26 cellular contexts compared by ENCODE assay signal in genomic region chr4:186758929-186759682, GRCh38. TPM values are rescaled to one million over a fixed set of nuclear protein-coding genes. Genes with fewer than 3 reads are reported as not detected.
DNase-seq lines count a peak whose midpoint lies in the region; ATAC-seq, FAIRE-seq and TF ChIP-seq lines count a peak whose summit lies in the region.
"Had no signal": no experiment of that assay in that cellular context is flagged by ENCODE, and none has a peak within 500 bp of the region (broad histone marks: within the 10 kb centered on the region; RNA-seq: fewer than 3 reads in every experiment).

No MANE protein-coding gene starts in this region.

- no peak for TF ChIP-seq CTCF in K562 (IDR thresholded peaks at IDR 0.05 in 2 of 3, conservative IDR thresholded peaks at IDR 0.05 in 1 of 3; ENCODE audit: insufficient read depth in 2 of 3, low read depth in 1 of 3, low read length in 3 of 3)
- no peak for TF ChIP-seq CTCF in nephron (IDR thresholded peaks at IDR 0.05; ENCODE audit: unreplicated experiment in 3 of 3)
- no peak for TF ChIP-seq CTCF in testis (IDR thresholded peaks at IDR 0.05)

- no peaks in the 10 kb centered on the region for H3K27me3 Mint-ChIP-seq in CD8-positive, alpha-beta memory T cell
- H3K27me3 Mint-ChIP-seq in nephron (ENCODE audit: low read depth), result no peaks in the 10 kb centered on the region
- H3K27me3 Mint-ChIP-seq in activated T-helper 1 cell treated with anti-CD3 and anti-CD28 coated beads, Interleukin-12 subunit alpha, Interleukin-12 subunit beta, Interleukin-2, Interleukin-4 antibody, amounts not matched to agents 30 ng/mL and 10 ng/mL and 1 ng/mL, durations not matched to agents 14 hours and 24 hours and 36 hours (ENCODE audit: insufficient read depth), result no peaks in the 10 kb centered on the region
- H3K27me3 Mint-ChIP-seq: CD4-positive, alpha-beta memory T cell had no signal

- intact Hi-C loops in K562 (cut with micrococcal nuclease), result no loop called here
- intact Hi-C loops in testis (cut with DNase I; ENCODE audit: low total_unique reads), result no loop called here
- intact Hi-C loops in activated T-helper 1 cell treated with anti-CD3 and anti-CD28 coated beads, Interleukin-12 subunit alpha, Interleukin-12 subunit beta, Interleukin-2, Interleukin-4 antibody, amounts not matched to agents 30 ng/mL and 10 ng/mL and 1 ng/mL, durations not matched to agents 14 hours and 24 hours and 36 hours (cut with micrococcal nuclease), result no loop called here

- no peak overlapping the region for H3K4me3 Mint-ChIP-seq in CD8-positive, alpha-beta memory T cell
- no peak overlapping the region for H3K4me3 Mint-ChIP-seq in nephron
- H3K4me3 Mint-ChIP-seq in activated T-helper 1 cell treated with anti-CD3 and anti-CD28 coated beads, Interleukin-12 subunit alpha, Interleukin-12 subunit beta, Interleukin-2, Interleukin-4 antibody, amounts not matched to agents 30 ng/mL and 10 ng/mL and 1 ng/mL, durations not matched to agents 14 hours and 24 hours and 36 hours, result no peak overlapping the region
- H3K4me3 Mint-ChIP-seq: CD4-positive, alpha-beta memory T cell; H9 had no signal

- no peaks in the 10 kb centered on the region for H3K36me3 ChIP-seq in CD8-positive, alpha-beta memory T cell (ENCODE audit: insufficient read depth, low read length)
- H3K36me3 ChIP-seq in K562 (ENCODE audit: control insufficient read depth, insufficient read depth, low read length) (peaks cover 11% of the 10 kb centered on the region; the same call in 2 of the 3 replicates), testis (ENCODE audit: low read depth, missing control alignments) (no peaks in the 10 kb centered on the region)
- H3K36me3 ChIP-seq: BE2C had no signal

- ATAC-seq in K562 (peak; percentile 90), HG02571 (IDR thresholded peaks at IDR 0.05; ENCODE audit: unreplicated experiment) (no peak)
- ATAC-seq: A549, HCT116 had no signal

- H3K9me1 ChIP-seq in K562 (ENCODE audit: control insufficient read depth, insufficient read depth, low read length), result no peaks in the 10 kb centered on the region

- H2AFZ ChIP-seq in K562 (ENCODE audit: low read depth, low read length), result peak overlapping the region; percentile 86
- H2AFZ ChIP-seq: GM23248 had no signal

- no peaks in the 10 kb centered on the region for H3K4me1 ChIP-seq in CD8-positive, alpha-beta memory T cell (ENCODE audit: insufficient read depth, low read length)
- no peaks in the 10 kb centered on the region; a peak in 2 of 5 replicates for H3K4me1 ChIP-seq in K562 (replicated peaks in 1 of 2; ENCODE audit: control insufficient read depth in 2 of 2, insufficient read depth in 2 of 2, low read length in 2 of 2)
- no peaks in the 10 kb centered on the region for H3K4me1 ChIP-seq in testis
- H3K4me1 ChIP-seq: BE2C had no signal

- no peaks in the 10 kb centered on the region for H3K27me3 ChIP-seq in CD8-positive, alpha-beta memory T cell (ENCODE audit: insufficient read depth, low read length, poor library complexity, severe bottlenecking)
- H3K27me3 ChIP-seq in K562 (ENCODE audit: control insufficient read depth in 2 of 2, insufficient read depth in 2 of 2, low read length in 2 of 2) (no peaks in the 10 kb centered on the region), testis (no peaks in the 10 kb centered on the region)
- H3K27me3 ChIP-seq: BE2C had no signal

- H4K20me1 ChIP-seq in K562 (replicated peaks; ENCODE audit: control insufficient read depth, insufficient read depth, low read length), result no peaks in the 10 kb centered on the region

- no peak overlapping the region for H3K27ac Mint-ChIP-seq in CD8-positive, alpha-beta memory T cell
- H3K27ac Mint-ChIP-seq in nephron, result peak overlapping the region in 2 of 3 experiments; percentile 20 to 48
- no peak overlapping the region for H3K27ac Mint-ChIP-seq in activated T-helper 1 cell treated with anti-CD3 and anti-CD28 coated beads, Interleukin-12 subunit alpha, Interleukin-12 subunit beta, Interleukin-2, Interleukin-4 antibody, amounts not matched to agents 30 ng/mL and 10 ng/mL and 1 ng/mL, durations not matched to agents 14 hours and 24 hours and 36 hours
- H3K27ac Mint-ChIP-seq: CD4-positive, alpha-beta memory T cell; H9 had no signal

- TF ChIP-seq POLR2A in K562 (conservative IDR thresholded peaks at IDR 0.05), result peak; percentile 83
- no peak for TF ChIP-seq POLR2A in testis (IDR thresholded peaks at IDR 0.05)

- BruUV-seq in K562 (replicated peaks; lab: Mats Ljungman, UMichigan), result no TSS peak

- CTCF ChIA-PET in CD8-positive, alpha-beta memory T cell (lab: Charles Lee), result no interaction called here
- CTCF ChIA-PET in K562 (lab: Yijun Ruan, JAX; ENCODE audit: low intra/inter-chr PET ratio), result no interaction called here

- no peak for DNase-seq in CD8-positive, alpha-beta memory T cell
- peak; percentile 46 to 85 (median 56) for DNase-seq in K562 (ENCODE audit: extremely low read depth in 1 of 4, low spot score in 3 of 4)
- peak; percentile 58 for DNase-seq in testis
- DNase-seq in activated T-helper 1 cell treated with anti-CD3 and anti-CD28 coated beads, Interleukin-12 subunit alpha, Interleukin-12 subunit beta, Interleukin-2, Interleukin-4 antibody, amounts not matched to agents 30 ng/mL and 10 ng/mL and 1 ng/mL, durations not matched to agents 14 hours and 24 hours and 36 hours (ENCODE audit: low spot score), result no peak
- no peak for DNase-seq in effector CD4-positive, alpha-beta T cell
- DNase-seq: 8988T; ACHN; AML-193; BE2C; C1 segment of cervical spinal cord; Caco-2; CD4-positive, alpha-beta memory T cell; DMS 273 treated with DMSO at 0.1 percent for 48 hours; DMS79; EL; GF-D8; GM23248; H9 had no signal

- H3K36me3 Mint-ChIP-seq in CD8-positive, alpha-beta memory T cell, result no peaks in the 10 kb centered on the region
- H3K36me3 Mint-ChIP-seq in nephron (ENCODE audit: low read depth), result peaks cover 4% of the 10 kb centered on the region
- no peaks in the 10 kb centered on the region for H3K36me3 Mint-ChIP-seq in activated T-helper 1 cell treated with anti-CD3 and anti-CD28 coated beads, Interleukin-12 subunit alpha, Interleukin-12 subunit beta, Interleukin-2, Interleukin-4 antibody, amounts not matched to agents 30 ng/mL and 10 ng/mL and 1 ng/mL, durations not matched to agents 14 hours and 24 hours and 36 hours (ENCODE audit: low read depth)
- H3K36me3 Mint-ChIP-seq: CD4-positive, alpha-beta memory T cell had no signal

- peak overlapping the region; percentile 24 for H3K27ac ChIP-seq in CD8-positive, alpha-beta memory T cell (ENCODE audit: low read depth, low read length)
- H3K27ac ChIP-seq in K562 (ENCODE audit: extremely low read depth, low read depth, low read length) (peak overlapping the region; percentile 89), testis (no peak overlapping the region)
- H3K27ac ChIP-seq: A549, GM23248 had no signal

- peaks cover 2 to 15% (median 10%) of the 10 kb centered on the region in 5 donors for H3K9me3 Mint-ChIP-seq in CD8-positive, alpha-beta memory T cell
- peaks cover 2% of the 10 kb centered on the region for H3K9me3 Mint-ChIP-seq in nephron
- peaks cover 20% of the 10 kb centered on the region for H3K9me3 Mint-ChIP-seq in activated T-helper 1 cell treated with anti-CD3 and anti-CD28 coated beads, Interleukin-12 subunit alpha, Interleukin-12 subunit beta, Interleukin-2, Interleukin-4 antibody, amounts not matched to agents 30 ng/mL and 10 ng/mL and 1 ng/mL, durations not matched to agents 14 hours and 24 hours and 36 hours
- H3K9me3 Mint-ChIP-seq: H9 had no signal

- TF ChIP-seq EP300 in K562 (IDR thresholded peaks at IDR 0.05; ENCODE audit: low read length), result no peak

- no peak for TF ChIP-seq RAD21 in K562 (CRISPR knock-in tag; conservative IDR thresholded peaks at IDR 0.05 in 1 of 2, IDR thresholded peaks at IDR 0.05 in 1 of 2)

- H3K9ac ChIP-seq in K562 (ENCODE audit: insufficient read depth in 1 of 2, low read depth in 2 of 2, low read length in 2 of 2), result peak overlapping the region; percentile 63 to 86; a peak in 2 of 4 replicates
- H3K9ac ChIP-seq: GM23248 had no signal

- no peaks in the 10 kb centered on the region for H3K9me3 ChIP-seq in CD8-positive, alpha-beta memory T cell (ENCODE audit: low read length)
- no peaks in the 10 kb centered on the region for H3K9me3 ChIP-seq in K562 (replicated peaks; ENCODE audit: control insufficient read depth, insufficient read depth, low read depth, low read length)
- H3K9me3 ChIP-seq in testis, result no peaks in the 10 kb centered on the region
- H3K9me3 ChIP-seq: A549, BE2C, Caco-2 had no signal

- POLR2A ChIA-PET in CD8-positive, alpha-beta memory T cell (lab: Charles Lee), result no interaction called here
- POLR2A ChIA-PET in K562 (lab: Yijun Ruan, JAX), result interaction anchor here (0.7 kb wide), 1 partner anchor 17 kb away, joined by 3 read pairs; no protein-coding TSS in a partner anchor

- H3K4me1 Mint-ChIP-seq in CD8-positive, alpha-beta memory T cell, result no peaks in the 10 kb centered on the region
- peaks cover 21% of the 10 kb centered on the region for H3K4me1 Mint-ChIP-seq in nephron
- H3K4me1 Mint-ChIP-seq in activated T-helper 1 cell treated with anti-CD3 and anti-CD28 coated beads, Interleukin-12 subunit alpha, Interleukin-12 subunit beta, Interleukin-2, Interleukin-4 antibody, amounts not matched to agents 30 ng/mL and 10 ng/mL and 1 ng/mL, durations not matched to agents 14 hours and 24 hours and 36 hours (ENCODE audit: low read depth), result no peaks in the 10 kb centered on the region
- H3K4me1 Mint-ChIP-seq: CD4-positive, alpha-beta memory T cell had no signal

- peak; percentile 76 for FAIRE-seq in K562 (lab: Jason Lieb, UNC)
- FAIRE-seq: A549, D721Med, GM12891, GM18507, H1 had no signal

- in situ Hi-C loops in K562 (cut with MboI), result no loop called here

- no peak overlapping the region for H3K4me3 ChIP-seq in CD8-positive, alpha-beta memory T cell (ENCODE audit: low read length)
- peak overlapping the region; percentile 50 for H3K4me3 ChIP-seq in K562
- H3K4me3 ChIP-seq in testis, result peak overlapping the region; percentile 37 to 40
- H3K4me3 ChIP-seq: A549, GM23248 had no signal

- peaks cover 62% of the 10 kb centered on the region for H3K79me2 ChIP-seq in K562 (ENCODE audit: control insufficient read depth, insufficient read depth, low read length)

- 31% methylated on average over 35 of the region's 35 CpGs for WGBS in K562 (ENCODE audit: insufficient coverage, low coverage, missing lambda C conversion rate)
- WGBS in testis, 2 donors, result 67 to 80% methylated on average over 35 of the region's 35 CpGs

- peak overlapping the region; percentile 56 for H3K4me2 ChIP-seq in K562 (ENCODE audit: insufficient read depth, low read length)
- H3K4me2 ChIP-seq: A549 had no signal

RNA-seq across cellular contexts. Expression of gene FAT1, which starts 35.5 kb away (rescaled TPM):
- not detected for total RNA-seq in CD8-positive, alpha-beta memory T cell
- not detected for polyA plus RNA-seq in CD8-positive, alpha-beta memory T cell
- 34.3 and 56.3 TPM in 2 replicates for total RNA-seq in K562 (2011; cell fraction: chromatin; rRNA removed; ENCODE audit: low replicate concordance)
- total RNA-seq in K562 (2011; cell fraction: nucleolus; rRNA removed), result 21.5 and 28.3 TPM in 2 replicates
- total RNA-seq in K562 (2011; cell fraction: nucleoplasm; rRNA removed), result 26.8 and 46.9 TPM in 2 replicates
- total RNA-seq in K562 (2014; rRNA removed) (22.8 and 23.3 TPM in 2 replicates), K562 (2014; rRNA removed; fragmentation: Illumina TruSeq; extraction: Trizol) (21.4 and 25.5 TPM in 2 replicates), K562 (2015; rRNA removed; fragmentation: Illumina TruSeq; extraction: Trizol) (36.0 and 38.4 TPM in 2 replicates), K562 (2021) (30.0 and 31.4 TPM in 2 replicates), testis (100 to 1,000 TPM; 118 to 157 TPM)
- polyA plus RNA-seq in K562 (2011; rRNA removed) (12.2 and 13.9 TPM in 2 replicates), K562 (2014; fragmentation: Illumina TruSeq; extraction: Trizol) (19.3 and 24.9 TPM in 2 replicates), K562 (2014; fragmentation: Nextera tagmentation; extraction: Ambion mirVana) (1 to 10 TPM; 6.0 to 8.3 TPM), K562 (2014; rRNA removed) (9.3 and 12.2 TPM in 2 replicates), testis (ENCODE audit: insufficient read depth, low read depth, low replicate concordance) (51.5 TPM)
- polyA plus RNA-seq in K562 (2011; cell fraction: cytosol; rRNA removed), result 11.8 and 14.6 TPM in 2 replicates
- 18.0 and 35.1 TPM in 2 replicates for polyA plus RNA-seq in K562 (2011; cell fraction: nucleus; rRNA removed)
- 14.4 and 20.2 TPM in 2 replicates for polyA plus RNA-seq in K562 (2012)
- 100 and 106 TPM in 2 replicates for polyA minus RNA-seq in K562 (2011; rRNA and poly(A)+ RNA removed)
- polyA minus RNA-seq in K562 (2011; cell fraction: cytosol; rRNA and poly(A)+ RNA removed), result 40.0 and 46.9 TPM in 2 replicates
- polyA minus RNA-seq in K562 (2011; cell fraction: nucleus; rRNA and poly(A)+ RNA removed), result 23.8 and 27.2 TPM in 2 replicates
- total RNA-seq in activated T-helper 1 cell treated with anti-CD3 and anti-CD28 coated beads, Interleukin-12 subunit alpha, Interleukin-12 subunit beta, Interleukin-2, Interleukin-4 antibody, amounts not matched to agents 30 ng/mL and 10 ng/mL and 1 ng/mL, durations not matched to agents 14 hours and 24 hours and 36 hours, result 0.03 and 0.15 TPM in 2 replicates
- total RNA-seq: CD4-positive, alpha-beta memory T cell had no signal
- polyA plus RNA-seq: CD4-positive, alpha-beta memory T cell had no signal

Comparison
In these comparisons a context has a peak if more than half of its experiments do, and no peak if none do; other contexts are left out.
1. DNase-seq: peak in K562 (4 of 4) and testis (single experiment); none in CD8-positive, alpha-beta memory T cell (0 of 5), activated T-helper 1 cell treated with anti-CD3 and anti-CD28 coated beads, Interleukin-12 subunit alpha, Interleukin-12 subunit beta, Interleukin-2, Interleukin-4 antibody, amounts not matched to agents 30 ng/mL and 10 ng/mL and 1 ng/mL, durations not matched to agents 14 hours and 24 hours and 36 hours (single experiment) and effector CD4-positive, alpha-beta T cell (single experiment).
2. H3K27ac ChIP-seq: peak in CD8-positive, alpha-beta memory T cell (single experiment) and K562 (single experiment); none in testis (0 of 2).
3. H3K27ac Mint-ChIP-seq: peak in nephron (2 of 3); none in CD8-positive, alpha-beta memory T cell (0 of 8) and activated T-helper 1 cell treated with anti-CD3 and anti-CD28 coated beads, Interleukin-12 subunit alpha, Interleukin-12 subunit beta, Interleukin-2, Interleukin-4 antibody, amounts not matched to agents 30 ng/mL and 10 ng/mL and 1 ng/mL, durations not matched to agents 14 hours and 24 hours and 36 hours (single experiment).
4. RNA of gene FAT1, which starts 35.5 kb away (total RNA-seq): 118 to 157 TPM in testis and 21.4 to 56.3 TPM in K562; 0.03 to 0.15 TPM in activated T-helper 1 cell treated with anti-CD3 and anti-CD28 coated beads, Interleukin-12 subunit alpha, Interleukin-12 subunit beta, Interleukin-2, Interleukin-4 antibody, amounts not matched to agents 30 ng/mL and 10 ng/mL and 1 ng/mL, durations not matched to agents 14 hours and 24 hours and 36 hours and not detected in CD8-positive, alpha-beta memory T cell; every median in the first group is over 10 times any median in the second.